In genomic region chr13:113143466-113144254, GRCh38 we compare ENCODE assay signal across 27 cellular contexts. TPM values are rescaled to one million over a fixed set of nuclear protein-coding genes. Genes with fewer than 3 reads are reported as not detected.
A peak's percentile ranks its signal among the peaks of the same experiment; 100 is the strongest.
DNase-seq lines count a peak whose midpoint lies in the region; ATAC-seq, FAIRE-seq and TF ChIP-seq lines count a peak whose summit lies in the region.
"Had no signal": no experiment of that assay in that cellular context is flagged by ENCODE, and none has a peak within 500 bp of the region (broad histone marks: within the 10 kb centered on the region; RNA-seq: fewer than 3 reads in every experiment).

No MANE protein-coding gene starts in this region.

- H3K4ac ChIP-seq in H1 (replicated peaks; ENCODE audit: insufficient read length, low read depth, low read length) (no peak overlapping the region), mesendoderm (ENCODE audit: low read depth, low read length) (no peak overlapping the region)

- no peak overlapping the region for H3K4me2 ChIP-seq in H1 (ENCODE audit: insufficient read depth in 1 of 2, low read depth in 2 of 2, low read length in 2 of 2)
- H3K4me2 ChIP-seq in mesendoderm (ENCODE audit: low read length): no peak overlapping the region

- H2BK5ac ChIP-seq in H1 (ENCODE audit: low read depth, low read length) (no peak overlapping the region), mesendoderm (ENCODE audit: low read length) (no peak overlapping the region)

- no peak for TF ChIP-seq EP300 in H1 (IDR thresholded peaks at IDR 0.05; ENCODE audit: borderline replicate concordance in 1 of 2, low read depth in 2 of 2, low read length in 2 of 2)

- no peak overlapping the region for H2AK5ac ChIP-seq in H1 (ENCODE audit: low read depth, low read length)
- no peak overlapping the region for H2AK5ac ChIP-seq in mesendoderm (ENCODE audit: low read length)

- H2BK120ac ChIP-seq in H1 (replicated peaks; ENCODE audit: low read depth, low read length) (no peak overlapping the region), mesendoderm (ENCODE audit: low read depth, low read length) (no peak overlapping the region)

- no peak for TF ChIP-seq RAD21 in H1 (IDR thresholded peaks at IDR 0.05 in 1 of 2, conservative IDR thresholded peaks at IDR 0.05 in 1 of 2; ENCODE audit: low read depth in 2 of 2, low read length in 2 of 2)

- no peak overlapping the region for H3K27ac Mint-ChIP-seq in activated T-cell treated with anti-CD3 and anti-CD28 coated beads, Interleukin-2, amount 50 U/mL, for 24 hours
- H3K27ac Mint-ChIP-seq in type B pancreatic cell: no peak overlapping the region
- H3K27ac Mint-ChIP-seq: CD8-positive, alpha-beta T cell had no signal

- H3K79me2 ChIP-seq in H1 (ENCODE audit: control insufficient read depth in 1 of 2, insufficient read depth in 2 of 2, low read length in 2 of 2) (no peaks in the 10 kb centered on the region), mesendoderm (ENCODE audit: control insufficient read depth, insufficient read depth, low read length) (no peaks in the 10 kb centered on the region)

- no peak overlapping the region for H3K4me3 ChIP-seq in H1 (ENCODE audit: extremely low read depth in 1 of 4, insufficient read depth in 2 of 4, low read depth in 3 of 4, low read length in 4 of 4)
- no peak overlapping the region for H3K4me3 ChIP-seq in mesendoderm (ENCODE audit: low read length)
- H3K4me3 ChIP-seq: SJSA1 had no signal

- peak; percentile 25 for DNase-seq in activated T-cell treated with anti-CD3 and anti-CD28 coated beads, Interleukin-2, amount 50 U/mL, for 24 hours
- DNase-seq in activated T-cell treated with anti-CD3 and anti-CD28 coated beads, Interleukin-2, amount 50 U/mL, for 48 hours: no peak
- DNase-seq in H1 (ENCODE audit: low read depth in 1 of 2, low spot score in 2 of 2) (peak in 1 of 2 experiments; percentile 48), mesendoderm (no peak), type B pancreatic cell (ENCODE audit: extremely low spot score, unreplicated experiment) (peak; percentile 67), NCI-H2029 (lab: John Stamatoyannopoulos, UW) (no peak)
- DNase-seq: ACHN; C1 segment of cervical spinal cord; CD8-positive, alpha-beta T cell; DMS153; GOT3; Karpas-422; MV-4-11; NCI-H1105 treated with DMSO at 0.1 percent for 48 hours; NCI-H2081; NCI-H2171 treated with DMSO at 0.1 percent for 48 hours; NCI-H446; NCI-H526; OCI-M1 had no signal

- no peaks in the 10 kb centered on the region for H3K27me3 Mint-ChIP-seq in activated T-cell treated with anti-CD3 and anti-CD28 coated beads, Interleukin-2, amount 50 U/mL, for 24 hours
- no peaks in the 10 kb centered on the region for H3K27me3 Mint-ChIP-seq in type B pancreatic cell

- H3K18ac ChIP-seq in H1 (ENCODE audit: extremely low read depth, low read length) (no peak overlapping the region), mesendoderm (ENCODE audit: low read length) (no peak overlapping the region)

- H3K36me3 ChIP-seq in H1 (ENCODE audit: control insufficient read depth in 2 of 4, insufficient read depth in 4 of 4, low read length in 3 of 4) (no peaks in the 10 kb centered on the region), mesendoderm (ENCODE audit: control insufficient read depth, insufficient read depth, low read length) (no peaks in the 10 kb centered on the region)
- H3K36me3 ChIP-seq: SJSA1 had no signal

- TF ChIP-seq CTCF in H1 (IDR thresholded peaks at IDR 0.05; ENCODE audit: control extremely low read depth in 1 of 3, insufficient read depth in 1 of 3, low read depth in 1 of 3, low read length in 3 of 3) (no peak), type B pancreatic cell (conservative IDR thresholded peaks at IDR 0.05) (no peak)

- H3K9ac ChIP-seq in H1 (replicated peaks in 1 of 4; ENCODE audit: extremely low read depth in 1 of 4, low read depth in 3 of 4, low read length in 3 of 4) (no peak overlapping the region), mesendoderm (ENCODE audit: low read length) (no peak overlapping the region)

- H3K27me3 ChIP-seq in H1 (replicated peaks in 1 of 4; ENCODE audit: control insufficient read depth in 3 of 4, extremely low read depth in 1 of 4, insufficient read depth in 3 of 4, low read length in 3 of 4) (no peaks in the 10 kb centered on the region), mesendoderm (ENCODE audit: insufficient read depth, low read length, poor library complexity) (no peaks in the 10 kb centered on the region)
- H3K27me3 ChIP-seq: SJSA1 had no signal

- H3K4me1 ChIP-seq in H1 (replicated peaks in 1 of 4; ENCODE audit: control insufficient read depth in 3 of 4, insufficient read depth in 4 of 4, low read length in 3 of 4) (no peaks in the 10 kb centered on the region; a peak in 1 of 7 replicates), mesendoderm (ENCODE audit: control insufficient read depth, low read depth, low read length) (no peaks in the 10 kb centered on the region)
- H3K4me1 ChIP-seq: SJSA1 had no signal

- H2BK12ac ChIP-seq in H1 (ENCODE audit: low read depth, low read length): 0 out of 2 replicates have a peak overlapping the region, but pooled peaks have one; percentile 50

- no peaks in the 10 kb centered on the region for H3K9me3 ChIP-seq in H1 (ENCODE audit: insufficient read depth in 2 of 2, low read depth in 1 of 2, low read length in 1 of 2)
- H3K9me3 ChIP-seq: SJSA1 had no signal

- no peak for TF ChIP-seq POLR2A in H1 (IDR thresholded peaks at IDR 0.05; ENCODE audit: control extremely low read depth in 1 of 2, low read depth in 2 of 2, low read length in 2 of 2)

- H3K23ac ChIP-seq in H1 (ENCODE audit: insufficient read length): no peak overlapping the region
- peak overlapping the region; percentile 81 for H3K23ac ChIP-seq in mesendoderm (ENCODE audit: low read length)

- ATAC-seq in HG03521 (IDR thresholded peaks at IDR 0.05; ENCODE audit: unreplicated experiment): no peak
- no peak for ATAC-seq in GM21619 (IDR thresholded peaks at IDR 0.05; ENCODE audit: unreplicated experiment)
- ATAC-seq: CD8-positive, alpha-beta T cell had no signal

- H3K56ac ChIP-seq in H1 (replicated peaks; ENCODE audit: insufficient read length, low read depth, low read length) (no peak overlapping the region), mesendoderm (ENCODE audit: low read length) (no peak overlapping the region)

- no peaks in the 10 kb centered on the region for H4K20me1 ChIP-seq in H1 (replicated peaks in 1 of 2; ENCODE audit: control insufficient read depth in 1 of 2, insufficient read depth in 2 of 2, low read length in 2 of 2)

- H3K36me3 Mint-ChIP-seq in activated T-cell treated with anti-CD3 and anti-CD28 coated beads, Interleukin-2, amount 50 U/mL, for 24 hours (ENCODE audit: low read depth): no peaks in the 10 kb centered on the region
- H3K36me3 Mint-ChIP-seq in type B pancreatic cell: no peaks in the 10 kb centered on the region
- H3K36me3 Mint-ChIP-seq: CD8-positive, alpha-beta T cell had no signal

- no peak overlapping the region for H2BK15ac ChIP-seq in H1 (ENCODE audit: low read length)
- no peak overlapping the region for H2BK15ac ChIP-seq in mesendoderm (replicated peaks; ENCODE audit: low read depth)

- no peaks in the 10 kb centered on the region for H3K79me1 ChIP-seq in H1 (ENCODE audit: low read depth, low read length)
- no peaks in the 10 kb centered on the region for H3K79me1 ChIP-seq in mesendoderm (ENCODE audit: low read length)

- no peak overlapping the region for H3K4me3 Mint-ChIP-seq in activated T-cell treated with anti-CD3 and anti-CD28 coated beads, Interleukin-2, amount 50 U/mL, for 24 hours
- H3K4me3 Mint-ChIP-seq in type B pancreatic cell: no peak overlapping the region
- H3K4me3 Mint-ChIP-seq: CD8-positive, alpha-beta T cell had no signal

- no peak overlapping the region for H2AFZ ChIP-seq in H1 (ENCODE audit: low read length)

- whole genome bisulfite sequencing in H1 (ENCODE audit: extremely low coverage in 1 of 2, insufficient coverage in 1 of 2, insufficient read length in 1 of 2, insufficient replicate concordance in 2 of 2, low coverage in 1 of 2, low lambda C conversion rate in 2 of 2, missing lambda C conversion rate in 1 of 2), 2 experiments: 93% methylated on average over 37 of the region's 39 CpGs; no CpG with 5 or more reads in 1 of the 2 experiments
- no CpG with 5 or more reads among the region's 39 CpGs for WGBS in mesendoderm (ENCODE audit: extremely low coverage, insufficient coverage, low lambda C conversion rate)

- no peak overlapping the region for H2BK20ac ChIP-seq in H1 (ENCODE audit: low read length)

- no peak overlapping the region for H4K91ac ChIP-seq in H1 (replicated peaks; ENCODE audit: insufficient read length, low read length)

- no peaks in the 10 kb centered on the region for H3K23me2 ChIP-seq in H1 (ENCODE audit: low read depth, low read length)

- no peak overlapping the region for H3K14ac ChIP-seq in H1 (ENCODE audit: insufficient read length)

- no peak overlapping the region for H4K5ac ChIP-seq in H1 (ENCODE audit: insufficient read length, low read depth, low read length)
- no peak overlapping the region for H4K5ac ChIP-seq in mesendoderm (ENCODE audit: low read length)

- H3K9me3 Mint-ChIP-seq in activated T-cell treated with anti-CD3 and anti-CD28 coated beads, Interleukin-2, amount 50 U/mL, for 24 hours: no peaks in the 10 kb centered on the region
- no peaks in the 10 kb centered on the region for H3K9me3 Mint-ChIP-seq in type B pancreatic cell
- H3K9me3 Mint-ChIP-seq: CD8-positive, alpha-beta T cell had no signal

- FAIRE-seq in H1 (lab: Jason Lieb, UNC): no peak
- FAIRE-seq: GM12891, RCC 7860 had no signal

- peak overlapping the region; percentile 63; the same call in 1 of the 2 replicates for H4K8ac ChIP-seq in H1 (ENCODE audit: extremely low read depth, insufficient read depth, low read length)
- H4K8ac ChIP-seq in mesendoderm (ENCODE audit: low read depth, low read length): no peak overlapping the region

- POLR2A ChIA-PET in H1 (lab: Charles Lee; ENCODE audit: partially characterized antibody): interaction anchor here (0.6 kb wide), 1 partner anchor 120 kb away, joined by 3 read pairs; no protein-coding TSS in a partner anchor

- H3K27ac ChIP-seq in H1 (ENCODE audit: low read depth, low read length): no peak overlapping the region
- H3K27ac ChIP-seq in mesendoderm (ENCODE audit: low read depth, low read length): no peak overlapping the region
- H3K27ac ChIP-seq: 22Rv1, SJSA1 had no signal

- peaks cover 11% of the 10 kb centered on the region for H3K4me1 Mint-ChIP-seq in activated T-cell treated with anti-CD3 and anti-CD28 coated beads, Interleukin-2, amount 50 U/mL, for 24 hours (ENCODE audit: low read depth)
- H3K4me1 Mint-ChIP-seq in type B pancreatic cell (ENCODE audit: unreplicated experiment): no peaks in the 10 kb centered on the region

- CTCF ChIA-PET in H1 (lab: Charles Lee; ENCODE audit: partially characterized antibody): interaction anchor here (0.6 to 1.5 kb wide), 7 partner anchors 12 to 478 kb away, joined by 3 to 6 read pairs (median 3); no protein-coding TSS in a partner anchor

RNA-seq across cellular contexts. Expression of gene PROZ, which starts 14.8 kb away (rescaled TPM):
- total RNA-seq in H1 (2021; fragmentation: NEBNext Ultra II Directional; extraction: Animal tissue kit (Norgen Biotek cat#: 25700)): not detected in 2 replicates
- 0.05 TPM in 1 of 2 replicates, not detected in the other for polyA plus RNA-seq in H1 (2011; rRNA removed)
- polyA plus RNA-seq in H1 (2011; cell fraction: cytosol; rRNA removed): 0.05 TPM
- 0.68 TPM for polyA plus RNA-seq in H1 (2011; cell fraction: nucleus; rRNA removed)
- polyA plus RNA-seq in H1 (2012, experiment 1 of 2): 0.50 to 0.68 TPM (median 0.63 TPM) in 3 of 4 replicates, not detected in the other
- polyA plus RNA-seq in H1 (2012, experiment 2 of 2): 0.12 TPM
- not detected for polyA plus RNA-seq in H1 (2013, experiment 1 of 2)
- not detected for polyA plus RNA-seq in H1 (2013, experiment 2 of 2)
- polyA minus RNA-seq in H1 (2011; rRNA and poly(A)+ RNA removed): not detected in 2 replicates
- polyA minus RNA-seq in H1 (2011; cell fraction: cytosol; rRNA and poly(A)+ RNA removed): not detected
- not detected for polyA minus RNA-seq in H1 (2011; cell fraction: nucleus; rRNA and poly(A)+ RNA removed)
- not detected for polyA plus RNA-seq in mesendoderm (2013, experiment 1 of 2)
- polyA plus RNA-seq in mesendoderm (2013, experiment 2 of 2): not detected
- not detected in 2 replicates for total RNA-seq in type B pancreatic cell (ENCODE audit: low replicate concordance)
- total RNA-seq: CD8-positive, alpha-beta T cell; G401; M059J; SJSA1 had no signal

RNA-seq across cellular contexts. Expression of gene F10, which starts 21.1 kb away (rescaled TPM):
- 2.0 and 2.3 TPM in 2 replicates for total RNA-seq in H1 (2021; fragmentation: NEBNext Ultra II Directional; extraction: Animal tissue kit (Norgen Biotek cat#: 25700))
- 3.5 and 4.2 TPM in 2 replicates for polyA plus RNA-seq in H1 (2011; rRNA removed)
- polyA plus RNA-seq in H1 (2011; cell fraction: cytosol; rRNA removed): 3.9 TPM
- 3.1 TPM for polyA plus RNA-seq in H1 (2011; cell fraction: nucleus; rRNA removed)
- 1.9 to 3.5 TPM (median 2.6 TPM) in 4 replicates for polyA plus RNA-seq in H1 (2012, experiment 1 of 2)
- polyA plus RNA-seq in H1 (2012, experiment 2 of 2): 1.4 TPM
- 2.9 TPM for polyA plus RNA-seq in H1 (2013, experiment 1 of 2)
- polyA plus RNA-seq in H1 (2013, experiment 2 of 2): 3.4 TPM
- 0.91 and 1.4 TPM in 2 replicates for polyA minus RNA-seq in H1 (2011; rRNA and poly(A)+ RNA removed)
- polyA minus RNA-seq in H1 (2011; cell fraction: cytosol; rRNA and poly(A)+ RNA removed): 0.81 TPM
- polyA minus RNA-seq in H1 (2011; cell fraction: nucleus; rRNA and poly(A)+ RNA removed): 1.6 TPM
- 0.62 TPM for polyA plus RNA-seq in mesendoderm (2013, experiment 1 of 2)
- 0.45 TPM for polyA plus RNA-seq in mesendoderm (2013, experiment 2 of 2)
- total RNA-seq in type B pancreatic cell (ENCODE audit: low replicate concordance): 34.4 and 53.6 TPM in 2 replicates
- total RNA-seq: CD8-positive, alpha-beta T cell; G401 had no signal

RNA-seq across cellular contexts. Expression of gene F7, which starts 38.1 kb away (rescaled TPM):
- 0.43 and 0.67 TPM in 2 replicates for total RNA-seq in H1 (2021; fragmentation: NEBNext Ultra II Directional; extraction: Animal tissue kit (Norgen Biotek cat#: 25700))
- polyA plus RNA-seq in H1 (2011; rRNA removed): 0.85 and 0.98 TPM in 2 replicates
- 0.93 TPM for polyA plus RNA-seq in H1 (2011; cell fraction: cytosol; rRNA removed)
- 4.3 TPM for polyA plus RNA-seq in H1 (2011; cell fraction: nucleus; rRNA removed)
- polyA plus RNA-seq in H1 (2012, experiment 1 of 2): 0.39 to 1.4 TPM (median 0.95 TPM) in 4 replicates
- polyA plus RNA-seq in H1 (2012, experiment 2 of 2): 0.12 TPM
- 0.18 TPM for polyA plus RNA-seq in H1 (2013, experiment 1 of 2)
- 0.18 TPM for polyA plus RNA-seq in H1 (2013, experiment 2 of 2)
- 1.5 and 3.2 TPM in 2 replicates for polyA minus RNA-seq in H1 (2011; rRNA and poly(A)+ RNA removed)
- not detected for polyA minus RNA-seq in H1 (2011; cell fraction: cytosol; rRNA and poly(A)+ RNA removed)
- 2.6 TPM for polyA minus RNA-seq in H1 (2011; cell fraction: nucleus; rRNA and poly(A)+ RNA removed)
- 0.20 TPM for polyA plus RNA-seq in mesendoderm (2013, experiment 1 of 2)
- polyA plus RNA-seq in mesendoderm (2013, experiment 2 of 2): 0.18 TPM
- total RNA-seq in type B pancreatic cell (ENCODE audit: low replicate concordance): 3.0 and 5.3 TPM in 2 replicates
- total RNA-seq: CD8-positive, alpha-beta T cell; G401; M059J; SJSA1 had no signal

Comparison
In these comparisons a context has a peak if more than half of its experiments do, and no peak if none do; other contexts are left out.
1. DNase-seq: peak in activated T-cell treated with anti-CD3 and anti-CD28 coated beads, Interleukin-2, amount 50 U/mL, for 24 hours (single experiment) and type B pancreatic cell (single experiment); none in activated T-cell treated with anti-CD3 and anti-CD28 coated beads, Interleukin-2, amount 50 U/mL, for 48 hours (0 of 2), mesendoderm (single experiment) and NCI-H2029 (single experiment).
2. RNA of gene F10, which starts 21.1 kb away (total RNA-seq): 34.4 to 53.6 TPM in type B pancreatic cell; 2.0 to 2.3 TPM in H1; every median in the first group is over 10 times any median in the second.